Comparison of ENCODE assay signal across 20 cellular contexts in the genomic region with DNA sequence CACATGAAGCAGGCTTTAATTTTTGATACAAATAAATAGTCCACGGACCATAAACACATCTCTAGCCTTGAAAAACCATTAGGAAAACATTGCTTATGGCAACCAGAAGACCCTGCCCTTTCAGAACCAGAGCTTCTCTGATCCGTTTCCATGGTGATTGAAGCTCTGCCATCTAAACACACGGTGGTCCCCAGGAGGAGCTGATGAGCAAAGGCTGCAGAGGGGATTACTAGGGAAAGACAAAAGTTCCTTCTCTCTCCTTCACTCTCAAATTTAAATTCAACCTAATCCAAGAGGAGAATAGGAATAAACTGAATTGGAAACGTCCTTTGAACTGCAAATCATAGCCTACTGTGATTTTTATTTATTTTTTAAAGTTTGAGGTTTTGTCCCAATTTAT.
"Had no signal": no experiment of that assay in that cellular context is flagged by ENCODE, and none has a peak within 500 bp of the region (broad histone marks: within the 10 kb centered on the region; RNA-seq: fewer than 3 reads in every experiment).

No MANE protein-coding gene starts in this region.

- H3K27me3 ChIP-seq: colonic mucosa, ovary, testis, tibial nerve, upper lobe of right lung, vagina had no signal

- H3K36me3 Mint-ChIP-seq: naive thymus-derived CD4-positive, alpha-beta T cell; stimulated activated naive B cell treated with anti-CD40 and anti-IgM and Interleukin-4, amounts not matched to agents 10 μg/mL and 1 μg/mL and 100 μg/mL, for 72 hours had no signal

- H3K4me2 ChIP-seq: smooth muscle cell had no signal

- ATAC-seq: esophagus mucosa; heart right ventricle; naive thymus-derived CD4-positive, alpha-beta T cell; right cardiac atrium; stimulated activated naive B cell treated with anti-CD40 and anti-IgM and Interleukin-4, amounts not matched to agents 10 μg/mL and 1 μg/mL and 100 μg/mL, for 72 hours; stimulated activated naive CD8-positive, alpha-beta T cell treated with anti-CD3 and anti-CD28 coated beads, Interleukin-15, amount 100 ng/mL, for 72 hours; upper lobe of right lung had no signal

- H3K4me1 Mint-ChIP-seq: naive thymus-derived CD4-positive, alpha-beta T cell; nephron progenitor cell; stimulated activated naive CD8-positive, alpha-beta T cell treated with anti-CD3 and anti-CD28 coated beads, Interleukin-15, amount 100 ng/mL, for 72 hours had no signal

- H3K9me3 Mint-ChIP-seq: stimulated activated naive CD8-positive, alpha-beta T cell treated with anti-CD3 and anti-CD28 coated beads, Interleukin-15, amount 100 ng/mL, for 72 hours had no signal

- H3K4me3 ChIP-seq: colonic mucosa, heart right ventricle, ovary, smooth muscle cell, testis, tibial nerve, upper lobe of right lung, vagina had no signal

- DNase-seq: colonic mucosa; dermis blood vessel endothelial cell; effector memory CD4-positive, alpha-beta T cell; heart right ventricle; hypothalamus; kidney glomerular epithelial cell; naive thymus-derived CD4-positive, alpha-beta T cell; nephron progenitor cell; nucleus accumbens; ovary; right cardiac atrium; stimulated activated CD4-positive, alpha-beta T cell treated with anti-CD3 and anti-CD28 coated beads, Interleukin-4, amount 100 ng/mL, for 24 hours; stimulated activated naive B cell treated with anti-CD40 and anti-IgM and Interleukin-4, amounts not matched to agents 10 μg/mL and 1 μg/mL and 100 μg/mL, for 72 hours; stimulated activated naive CD8-positive, alpha-beta T cell treated with anti-CD3 and anti-CD28 coated beads, Interleukin-15, amount 100 ng/mL, for 72 hours; testis; upper lobe of right lung had no signal

- H3K9me3 ChIP-seq: colonic mucosa, heart right ventricle, ovary, testis, upper lobe of right lung, vagina had no signal

- H3K4me1 ChIP-seq: colonic mucosa, heart right ventricle, testis, tibial nerve, upper lobe of right lung, vagina had no signal

- H3K4me3 Mint-ChIP-seq: naive thymus-derived CD4-positive, alpha-beta T cell; nephron progenitor cell; stimulated activated naive B cell treated with anti-CD40 and anti-IgM and Interleukin-4, amounts not matched to agents 10 μg/mL and 1 μg/mL and 100 μg/mL, for 72 hours; stimulated activated naive CD8-positive, alpha-beta T cell treated with anti-CD3 and anti-CD28 coated beads, Interleukin-15, amount 100 ng/mL, for 72 hours had no signal

- H3K36me3 ChIP-seq: colonic mucosa, heart right ventricle, ovary, tibial nerve, upper lobe of right lung, vagina had no signal

- H3K27ac ChIP-seq: colonic mucosa, heart right ventricle, ovary, testis, tibial nerve, upper lobe of right lung, vagina had no signal

- H3K27ac Mint-ChIP-seq: naive thymus-derived CD4-positive, alpha-beta T cell; nephron progenitor cell; stimulated activated naive B cell treated with anti-CD40 and anti-IgM and Interleukin-4, amounts not matched to agents 10 μg/mL and 1 μg/mL and 100 μg/mL, for 72 hours; stimulated activated naive CD8-positive, alpha-beta T cell treated with anti-CD3 and anti-CD28 coated beads, Interleukin-15, amount 100 ng/mL, for 72 hours had no signal
